ENCODE assay signal across 8 cellular contexts in the genomic region with DNA sequence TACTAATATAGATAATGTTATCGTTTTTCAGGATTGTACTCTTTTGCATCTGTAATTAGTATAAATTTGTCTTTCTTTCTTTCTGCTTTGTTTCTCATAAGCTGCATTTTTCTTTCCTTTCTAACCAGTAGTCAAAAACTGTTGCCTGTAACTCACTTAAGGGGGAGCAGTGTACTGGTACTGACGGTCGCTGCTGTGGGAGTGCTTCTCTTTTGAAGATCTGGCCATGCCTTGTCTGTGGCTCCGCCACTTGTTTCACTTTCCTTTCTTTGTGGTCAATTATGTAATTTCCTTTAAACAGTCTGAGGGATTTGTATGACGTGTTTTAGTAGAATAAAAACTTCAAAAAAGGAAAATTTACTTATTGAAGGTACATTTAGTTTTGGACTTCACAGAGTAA. TPM values are rescaled to one million over a fixed set of nuclear protein-coding genes. Genes with fewer than 3 reads are reported as not detected.
DNase-seq lines count a peak whose midpoint lies in the region; ATAC-seq, FAIRE-seq and TF ChIP-seq lines count a peak whose summit lies in the region.

No MANE protein-coding gene starts in this region.

- intact Hi-C loops in activated CD4-positive, alpha-beta T cell treated with anti-CD3 and anti-CD28 coated beads for 36 hours (cut with DNase I, micrococcal nuclease): loop anchor here (1.0 to 10.0 kb wide), 8 partner anchors 11 to 1180 kb away; partner anchors contain the start of genes AIDA (in 2 of the 2), BROX (in 2 of the 2) and MIA3 (in 1 of the 2)

- H3K4me1 Mint-ChIP-seq in activated CD4-positive, alpha-beta T cell treated with anti-CD3 and anti-CD28 coated beads for 36 hours: peaks cover 54% of the 10 kb centered on the region

- H3K36me3 Mint-ChIP-seq in activated CD4-positive, alpha-beta T cell treated with anti-CD3 and anti-CD28 coated beads for 36 hours (ENCODE audit: low read depth): peaks cover 88% of the 10 kb centered on the region

- peak; percentile 22 for DNase-seq in GM19240 (ENCODE audit: insufficient read length, low spot score)
- peak; percentile 80 for DNase-seq in activated CD4-positive, alpha-beta T cell treated with anti-CD3 and anti-CD28 coated beads for 36 hours
- DNase-seq in erythroblast (lab: John Stamatoyannopoulos, UW): peak; percentile 80 to 86
- peak in 2 of 3 experiments; percentile 51 to 67 for DNase-seq in stimulated activated CD4-positive, alpha-beta T cell treated with anti-CD3 and anti-CD28 coated beads, TNF-alpha, amount 100 ng/mL, for 4 hours (ENCODE audit: low read depth in 3 of 3)
- no peak for DNase-seq in HEK293T (ENCODE audit: extremely low spot score)
- DNase-seq in DMS114 treated with DMSO at 0.1 percent for 48 hours (lab: John Stamatoyannopoulos, UW; ENCODE audit: unreplicated experiment): no peak

- ATAC-seq in HG03442 (IDR thresholded peaks at IDR 0.05; ENCODE audit: unreplicated experiment): peak; percentile 89
- ATAC-seq in activated CD4-positive, alpha-beta T cell treated with anti-CD3 and anti-CD28 coated beads for 36 hours: peak; percentile 89

- POLR2A ChIA-PET in activated CD4-positive, alpha-beta T cell treated with anti-CD3 and anti-CD28 coated beads for 36 hours (lab: Charles Lee): interaction anchor here (0.6 to 0.8 kb wide), 3 partner anchors 65 to 1063 kb away, joined by 3 to 4 read pairs (median 4); partner anchors contain the start of gene TAF1A
- POLR2A ChIA-PET in HEK293T (lab: Yijun Ruan, JAX): interaction anchor here (2.3 kb wide), 1 partner anchor 11 kb away, joined by 7 read pairs; no protein-coding TSS in a partner anchor

- CTCF ChIA-PET in activated CD4-positive, alpha-beta T cell treated with anti-CD3 and anti-CD28 coated beads for 36 hours (lab: Charles Lee): interaction anchor here (0.6 to 2.8 kb wide), 4 partner anchors 11 to 1090 kb away, joined by 3 to 15 read pairs (median 3); no protein-coding TSS in a partner anchor
- CTCF ChIA-PET in HEK293T (lab: Yijun Ruan, JAX): no interaction called here

- peak overlapping the region; percentile 86 for H3K27ac Mint-ChIP-seq in activated CD4-positive, alpha-beta T cell treated with anti-CD3 and anti-CD28 coated beads for 36 hours

- H3K9me3 Mint-ChIP-seq in activated CD4-positive, alpha-beta T cell treated with anti-CD3 and anti-CD28 coated beads for 36 hours (ENCODE audit: low read depth): no peaks in the 10 kb centered on the region

- H3K4me3 Mint-ChIP-seq in activated CD4-positive, alpha-beta T cell treated with anti-CD3 and anti-CD28 coated beads for 36 hours: peak overlapping the region; percentile 20

- no peaks in the 10 kb centered on the region for H3K27me3 Mint-ChIP-seq in activated CD4-positive, alpha-beta T cell treated with anti-CD3 and anti-CD28 coated beads for 36 hours

- TF ChIP-seq POLR2A in erythroblast (IDR thresholded peaks at IDR 0.05; ENCODE audit: low read length): no peak

- peak; percentile 6 for FAIRE-seq in A204.1 (lab: Jason Lieb, UNC)

TF ChIP-seq in HEK293T, 16 proteins besides CTCF, POLR2A, EP300 and RAD21:
- no peak for TF ChIP-seq FOXK2 (IDR thresholded peaks at IDR 0.05)
- no peak for TF ChIP-seq PKNOX1 (IDR thresholded peaks at IDR 0.05)
- no peak for TF ChIP-seq FOXM1 (IDR thresholded peaks at IDR 0.05; ENCODE audit: borderline replicate concordance)
- TF ChIP-seq TARDBP (IDR thresholded peaks at IDR 0.05): no peak
- no peak for TF ChIP-seq ARNT (IDR thresholded peaks at IDR 0.05)
- TF ChIP-seq FOXA1 (IDR thresholded peaks at IDR 0.05): no peak
- TF ChIP-seq ZNF384 (IDR thresholded peaks at IDR 0.05): no peak
- no peak for TF ChIP-seq BHLHE40 (IDR thresholded peaks at IDR 0.05; ENCODE audit: borderline replicate concordance)
- no peak for TF ChIP-seq L3MBTL2 (conservative IDR thresholded peaks at IDR 0.05)
- no peak for TF ChIP-seq CTBP1 (IDR thresholded peaks at IDR 0.05; ENCODE audit: borderline replicate concordance)
- TF ChIP-seq NFRKB (IDR thresholded peaks at IDR 0.05): no peak
- TF ChIP-seq HDGF (IDR thresholded peaks at IDR 0.05; ENCODE audit: borderline replicate concordance): no peak
- TF ChIP-seq SUZ12 (IDR thresholded peaks at IDR 0.05): no peak
- TF ChIP-seq SP1 (IDR thresholded peaks at IDR 0.05): no peak
- TF ChIP-seq ELF4 (IDR thresholded peaks at IDR 0.05): no peak
- no peak for TF ChIP-seq LEF1 (IDR thresholded peaks at IDR 0.05; ENCODE audit: borderline replicate concordance)

RNA-seq across cellular contexts. Expression of gene MIA3, which starts 37.0 kb away (rescaled TPM):
- total RNA-seq in activated CD4-positive, alpha-beta T cell treated with anti-CD3 and anti-CD28 coated beads for 36 hours: 10 to 100 TPM; 46.7 to 57.9 TPM

RNA-seq across cellular contexts. Expression of gene AIDA, which starts 57.4 kb away (rescaled TPM):
- total RNA-seq in activated CD4-positive, alpha-beta T cell treated with anti-CD3 and anti-CD28 coated beads for 36 hours: 10 to 100 TPM; 60.1 to 70.7 TPM

RNA-seq across cellular contexts. Expression of gene BROX, which starts 57.5 kb away (rescaled TPM):
- 10 to 100 TPM; 37.5 to 42.9 TPM for total RNA-seq in activated CD4-positive, alpha-beta T cell treated with anti-CD3 and anti-CD28 coated beads for 36 hours

Comparison
In these comparisons a context has a peak if more than half of its experiments do, and no peak if none do; other contexts are left out.
1. DNase-seq: peak in GM19240 (single experiment), activated CD4-positive, alpha-beta T cell treated with anti-CD3 and anti-CD28 coated beads for 36 hours (single experiment), erythroblast (2 of 2) and stimulated activated CD4-positive, alpha-beta T cell treated with anti-CD3 and anti-CD28 coated beads, TNF-alpha, amount 100 ng/mL, for 4 hours (2 of 3); none in HEK293T (single experiment) and DMS114 treated with DMSO at 0.1 percent for 48 hours (single experiment).